Comparison of ENCODE assay signal across 21 cellular contexts in the genomic region with DNA sequence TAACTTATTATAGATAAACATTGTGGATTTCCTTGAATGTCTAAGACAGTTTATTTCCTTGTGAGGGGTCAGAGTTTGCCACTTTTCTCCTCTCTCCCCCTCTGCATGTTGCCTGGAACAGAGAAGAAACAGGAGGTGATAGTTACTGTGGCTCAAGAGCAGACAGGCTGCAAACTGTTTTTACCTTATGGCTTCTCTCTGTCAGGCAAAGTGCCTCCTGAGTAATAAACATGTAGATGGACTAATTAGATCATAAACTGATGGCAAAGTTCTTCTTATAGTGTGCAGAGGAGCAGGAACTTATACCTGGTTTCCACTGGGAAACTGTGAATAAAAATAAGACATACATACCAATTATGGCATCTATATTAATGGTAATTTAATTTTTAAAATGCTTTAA.
"Had no signal": no experiment of that assay in that cellular context is flagged by ENCODE, and none has a peak within 500 bp of the region (broad histone marks: within the 10 kb centered on the region; RNA-seq: fewer than 3 reads in every experiment).

No MANE protein-coding gene starts in this region.

- ATAC-seq: natural killer cell treated with Interleukin-12 subunit alpha and Interleukin-12 subunit beta and Interleukin-15 and Interleukin-18, amount 100 ng/mL, for 72 hours; pancreas; right lobe of liver; stimulated activated naive CD8-positive, alpha-beta T cell treated with anti-CD3 and anti-CD28 coated beads, Interleukin-15, amount 100 ng/mL, for 72 hours had no signal

- H3K27ac ChIP-seq: neutrophil, pancreas, right lobe of liver, suprapubic skin, vagina had no signal

- H3K4me3 ChIP-seq: lung, pancreas, right lobe of liver, smooth muscle cell, suprapubic skin, vagina had no signal

- DNase-seq: cortex of kidney; hypothalamus; immature natural killer cell; islet precursor cell; kidney glomerular epithelial cell; naive B cell; pancreas; right lobe of liver; stimulated activated CD4-positive, alpha-beta T cell treated with anti-CD3 and anti-CD28 coated beads, Interleukin-12 subunit alpha, Interleukin-12 subunit beta, amount 100 ng/mL, for 4 hours; stimulated activated CD4-positive, alpha-beta T cell treated with anti-CD3 and anti-CD28 coated beads, Interleukin-1b, Interleukin-23, amount 100 ng/mL, for 48 hours; stimulated activated CD4-positive, alpha-beta T cell treated with anti-CD3 and anti-CD28 coated beads, Interleukin-4, amount 100 ng/mL, for 1 hour; stimulated activated CD8-positive, alpha-beta memory T cell treated with anti-CD3 and anti-CD28 coated beads, Interleukin-4, amount 100 ng/mL, for 48 hours; stimulated activated naive CD4-positive, alpha-beta T cell; stimulated activated naive CD8-positive, alpha-beta T cell treated with anti-CD3 and anti-CD28 coated beads, Interleukin-15, amount 100 ng/mL, for 72 hours; trophoblast cell had no signal

- H3K27me3 ChIP-seq: neutrophil, pancreas, right lobe of liver, suprapubic skin, vagina had no signal

- H3K36me3 ChIP-seq: neutrophil, pancreas, right lobe of liver, suprapubic skin, vagina had no signal
